In genomic region chr9:12695474-12695873, GRCh38 we compare ENCODE assay signal across 29 cellular contexts. TPM values are rescaled to one million over a fixed set of nuclear protein-coding genes. Genes with fewer than 3 reads are reported as not detected.
A peak's percentile ranks its signal among the peaks of the same experiment; 100 is the strongest.
DNase-seq lines count a peak whose midpoint lies in the region; ATAC-seq and TF ChIP-seq lines count a peak whose summit lies in the region.
"Had no signal": no experiment of that assay in that cellular context is flagged by ENCODE, and none has a peak within 500 bp of the region (broad histone marks: within the 10 kb centered on the region; RNA-seq: fewer than 3 reads in every experiment).

No MANE protein-coding gene starts in this region.

- H3K4me3 ChIP-seq in body of pancreas, result no peak overlapping the region
- no peak overlapping the region for H3K4me3 ChIP-seq in aorta (ENCODE audit: low read length in 2 of 2)
- H3K4me3 ChIP-seq: adrenal gland, cardiac muscle cell, GM12878, hepatocyte, spleen, testis had no signal

- H3K27me3 ChIP-seq in body of pancreas (no peaks in the 10 kb centered on the region), aorta (ENCODE audit: control insufficient read depth in 1 of 2, insufficient read depth in 2 of 2, low read length in 1 of 2) (no peaks in the 10 kb centered on the region)
- H3K27me3 ChIP-seq: adrenal gland, cardiac muscle cell, hepatocyte, neutrophil, spleen, testis had no signal

- H3K27ac ChIP-seq in body of pancreas (no peak overlapping the region), aorta (ENCODE audit: low read depth in 1 of 2, low read length in 2 of 2) (no peak overlapping the region)
- H3K27ac ChIP-seq: adrenal gland, cardiac muscle cell, hepatocyte, neutrophil, spleen, testis had no signal

- H3K9me3 ChIP-seq in body of pancreas, result no peaks in the 10 kb centered on the region
- no peaks in the 10 kb centered on the region for H3K9me3 ChIP-seq in aorta (ENCODE audit: control insufficient read depth, low read length)
- H3K9me3 ChIP-seq: adrenal gland, neutrophil, SK-N-SH, spleen, testis had no signal

- H3K4me1 ChIP-seq in body of pancreas (no peaks in the 10 kb centered on the region), aorta (ENCODE audit: control insufficient read depth in 1 of 2, insufficient read depth in 2 of 2, low read length in 2 of 2) (peaks cover 0 to 4% of the 10 kb centered on the region in 2 donors)
- H3K4me1 ChIP-seq: adrenal gland, spleen, testis had no signal

- 38 to 47% methylated on average over 4 of the region's 4 CpGs for WGBS in body of pancreas, 2 donors
- WGBS in aorta, 2 donors, result 6 to 7% methylated on average over 4 of the region's 4 CpGs

- peak; percentile 74 for DNase-seq in M059J (ENCODE audit: low read depth)
- DNase-seq in body of pancreas, result peak in 3 of 4 donors; percentile 15 to 44 (median 39)
- DNase-seq in inferior parietal cortex (ENCODE audit: extremely low spot score), result peak; percentile 8
- peak; percentile 69 to 71 for DNase-seq in aorta
- DNase-seq: activated CD4-positive, alpha-beta T cell treated with anti-CD3 and anti-CD28 coated beads, Interleukin-2, amount 50 U/mL, for 48 hours; activated gamma-delta T cell; adrenal gland; CD8-positive, alpha-beta T cell; DMS79 treated with DMSO at 0.1 percent for 48 hours; immature natural killer cell; Kasumi-1; NCI-H1048; NCI-H187 treated with DMSO at 0.1 percent for 48 hours; SK-N-SH; spleen; stimulated activated CD4-positive, alpha-beta T cell treated with anti-CD3 and anti-CD28 coated beads, Interleukin-4, amount 100 ng/mL, for 1 hour; stimulated activated naive CD4-positive, alpha-beta T cell; testis had no signal

- no peak for TF ChIP-seq CTCF in body of pancreas (IDR thresholded peaks at IDR 0.05)

- no peak for TF ChIP-seq POLR2A in body of pancreas (IDR thresholded peaks at IDR 0.05)

- no peak for ATAC-seq in body of pancreas
- ATAC-seq in aorta (ENCODE audit: low FRiP score), result no peak
- no peak for ATAC-seq in GM18511 (IDR thresholded peaks at IDR 0.05; ENCODE audit: unreplicated experiment)
- no peak for ATAC-seq in HG03378 (IDR thresholded peaks at IDR 0.05; ENCODE audit: unreplicated experiment)
- ATAC-seq in HG02642 (IDR thresholded peaks at IDR 0.05; ENCODE audit: poor library complexity, unreplicated experiment), result no peak
- ATAC-seq: CD8-positive, alpha-beta T cell; GM12878; Panc1 had no signal

- intact Hi-C loops in body of pancreas (cut with DNase I), result no loop called here
- intact Hi-C loops in aorta (cut with DNase I), result no loop called here

- no peaks in the 10 kb centered on the region for H3K36me3 ChIP-seq in body of pancreas (replicated peaks in 1 of 2; ENCODE audit: insufficient read depth in 1 of 2, low read depth in 2 of 2)
- no peaks in the 10 kb centered on the region for H3K36me3 ChIP-seq in aorta (ENCODE audit: control insufficient read depth in 1 of 2, insufficient read depth in 2 of 2, low read length in 1 of 2)
- H3K36me3 ChIP-seq: adrenal gland, cardiac muscle cell, neutrophil, spleen had no signal

RNA-seq across cellular contexts. Expression of gene TYRP1, which starts 2.3 kb away (rescaled TPM):
- 13.4 and 14.1 TPM in 2 replicates for total RNA-seq in M059J (2014; rRNA removed; shearing (Covaris generic))
- total RNA-seq in body of pancreas (not detected), aorta (1 to 10 TPM; 1.0 to 1.1 TPM)
- polyA plus RNA-seq in aorta, result 1 to 10 TPM in 1 of 2 donors, not detected in 1; 2.9 TPM
- total RNA-seq: CD8-positive, alpha-beta T cell; endothelial cell of umbilical vein; GM12878; spleen; T-helper 2 cell treated with Interferon-gamma antibody and Interleukin-4, amounts not matched to agents 100 ng/mL and 5 ng/mL, for 36 hours had no signal
- polyA plus RNA-seq: adrenal gland, immature natural killer cell, liver, SK-N-SH, spleen had no signal

Comparison
In these comparisons a context has a peak if more than half of its experiments do, and no peak if none do; other contexts are left out.
1. DNase-seq: peak in every context shown above with its lines; median percentile 74 in M059J; 70 in aorta; 39 in body of pancreas; 8 in inferior parietal cortex.